ENCODE assay signal across 27 cellular contexts in genomic region chr19:46394398-46394797, GRCh38. TPM values are rescaled to one million over a fixed set of nuclear protein-coding genes. Genes with fewer than 3 reads are reported as not detected.
DNase-seq lines count a peak whose midpoint lies in the region; ATAC-seq, FAIRE-seq and TF ChIP-seq lines count a peak whose summit lies in the region.
"Had no signal": no experiment of that assay in that cellular context is flagged by ENCODE, and none has a peak within 500 bp of the region (broad histone marks: within the 10 kb centered on the region; RNA-seq: fewer than 3 reads in every experiment).

No MANE protein-coding gene starts in this region.

- TF ChIP-seq POLR2A in GM12891 (IDR thresholded peaks at IDR 0.05; ENCODE audit: low read depth, low read length) (no peak), Peyer's patch (IDR thresholded peaks at IDR 0.05) (no peak)

- H3K4me1 ChIP-seq in Karpas-422 (ENCODE audit: low read length), result no peaks in the 10 kb centered on the region
- peaks cover 10% of the 10 kb centered on the region for H3K4me1 ChIP-seq in mesenchymal stem cell (ENCODE audit: control insufficient read depth, insufficient read depth, low read depth, low read length)
- H3K4me1 ChIP-seq in Peyer's patch, result no peaks in the 10 kb centered on the region
- H3K4me1 ChIP-seq: foreskin keratinocyte had no signal

- H3K36me3 ChIP-seq in Karpas-422 (ENCODE audit: insufficient read depth, low read length) (peaks cover 2% of the 10 kb centered on the region; the same call in 1 of the 2 replicates), mesenchymal stem cell (ENCODE audit: control insufficient read depth in 1 of 2, insufficient read depth in 2 of 2, low read depth in 1 of 2, low read length in 2 of 2) (peaks cover 36 to 45% of the 10 kb centered on the region in 2 experiments), Peyer's patch (peaks cover 0 to 21% (median 0%) of the 10 kb centered on the region in 3 donors)

- no peak overlapping the region for H4K91ac ChIP-seq in mesenchymal stem cell (ENCODE audit: low read length)

- no peak overlapping the region for H2AFZ ChIP-seq in Karpas-422 (ENCODE audit: low read length)
- no peak overlapping the region for H2AFZ ChIP-seq in mesenchymal stem cell (ENCODE audit: low read depth, low read length)

- intact Hi-C loops in activated T-helper 1 cell treated with anti-CD3 and anti-CD28 coated beads, Interleukin-12 subunit alpha, Interleukin-12 subunit beta, Interleukin-2, Interleukin-4 antibody, amounts not matched to agents 30 ng/mL and 10 ng/mL and 1 ng/mL, durations not matched to agents 14 hours and 24 hours and 36 hours (cut with micrococcal nuclease), result no loop called here

- H4K20me1 ChIP-seq in Karpas-422 (ENCODE audit: insufficient read depth, low read depth, low read length), result 0 out of 2 replicates have a peak, but pooled peaks cover 3% of the 10 kb centered on the region

- no peak overlapping the region for H3K4me3 ChIP-seq in Karpas-422 (ENCODE audit: low read length)
- H3K4me3 ChIP-seq in mesenchymal stem cell (ENCODE audit: insufficient read depth in 1 of 2, low read depth in 1 of 2, low read length in 2 of 2), result no peak overlapping the region
- H3K4me3 ChIP-seq in Peyer's patch, result no peak overlapping the region
- H3K4me3 ChIP-seq: HAP-1, transverse colon had no signal

- H3K9me3 ChIP-seq in Karpas-422 (ENCODE audit: low read length) (no peaks in the 10 kb centered on the region), mesenchymal stem cell (ENCODE audit: control insufficient read depth, low read length) (peaks cover 5% of the 10 kb centered on the region), Peyer's patch (no peaks in the 10 kb centered on the region)
- H3K9me3 ChIP-seq: HAP-1, transverse colon had no signal

- H3K27ac ChIP-seq in Karpas-422 (ENCODE audit: low read length) (no peak overlapping the region), mesenchymal stem cell (ENCODE audit: low read length, poor library complexity, severe bottlenecking) (no peak overlapping the region), Peyer's patch (no peak overlapping the region)
- H3K27ac ChIP-seq: brain microvascular endothelial cell, foreskin keratinocyte, transverse colon had no signal

- TF ChIP-seq CTCF in Peyer's patch (IDR thresholded peaks at IDR 0.05), result no peak

- no peak overlapping the region for H3K4me3 Mint-ChIP-seq in activated T-helper 1 cell treated with anti-CD3 and anti-CD28 coated beads, Interleukin-12 subunit alpha, Interleukin-12 subunit beta, Interleukin-2, Interleukin-4 antibody, amounts not matched to agents 30 ng/mL and 10 ng/mL and 1 ng/mL, durations not matched to agents 14 hours and 24 hours and 36 hours
- H3K4me3 Mint-ChIP-seq: activated B cell treated with CpG ODN at 0.5 μM for 24 hours; activated CD4-positive, alpha-beta memory T cell treated with anti-CD3 and anti-CD28 coated beads for 36 hours; activated naive CD4-positive, alpha-beta T cell treated with anti-CD3 and anti-CD28 coated beads, Interleukin-2, amount 50 U/mL, for 24 hours; IgD-negative memory B cell; naive thymus-derived CD8-positive, alpha-beta T cell; stimulated activated naive CD8-positive, alpha-beta T cell treated with anti-CD3 and anti-CD28 coated beads, Interleukin-15, Interleukin-2, amounts not matched to agents 100 ng/mL and 50 ng/mL, for 24 hours had no signal

- no peak for ATAC-seq in HG02678 (IDR thresholded peaks at IDR 0.05; ENCODE audit: unreplicated experiment)
- ATAC-seq: foreskin keratinocyte; naive thymus-derived CD8-positive, alpha-beta T cell had no signal

- no peak overlapping the region for H3K14ac ChIP-seq in mesenchymal stem cell (ENCODE audit: low read length in 2 of 2)

- peaks cover 12% of the 10 kb centered on the region for H3K36me3 Mint-ChIP-seq in activated T-helper 1 cell treated with anti-CD3 and anti-CD28 coated beads, Interleukin-12 subunit alpha, Interleukin-12 subunit beta, Interleukin-2, Interleukin-4 antibody, amounts not matched to agents 30 ng/mL and 10 ng/mL and 1 ng/mL, durations not matched to agents 14 hours and 24 hours and 36 hours (ENCODE audit: low read depth)

- H3K18ac ChIP-seq in mesenchymal stem cell (ENCODE audit: low read depth in 1 of 2, low read length in 2 of 2), result peak overlapping the region in 1 of 2 experiments; percentile 84

- H3K79me2 ChIP-seq in Karpas-422 (ENCODE audit: low read length), result no peaks in the 10 kb centered on the region

- no peak overlapping the region for H2BK15ac ChIP-seq in mesenchymal stem cell (ENCODE audit: low read depth, poor library complexity, severe bottlenecking)

- peaks cover 10% of the 10 kb centered on the region for H3K79me1 ChIP-seq in mesenchymal stem cell (replicated peaks; ENCODE audit: low read length, poor library complexity, severe bottlenecking)

- H3K9me2 ChIP-seq in Karpas-422 (replicated peaks; ENCODE audit: insufficient read depth, low read length), result no peaks in the 10 kb centered on the region

- no peak overlapping the region for H4K8ac ChIP-seq in mesenchymal stem cell (ENCODE audit: low read length)

- FAIRE-seq in GM12891 (lab: Jason Lieb, UNC), result peak; percentile 28

- peak overlapping the region; percentile 51 to 64 for H2BK12ac ChIP-seq in mesenchymal stem cell (ENCODE audit: low read length in 2 of 2)

- H2BK5ac ChIP-seq in mesenchymal stem cell (ENCODE audit: low read depth, low read length, poor library complexity, severe bottlenecking), result no peak overlapping the region

- H3K27me3 ChIP-seq in Karpas-422 (ENCODE audit: low read length) (no peaks in the 10 kb centered on the region), mesenchymal stem cell (ENCODE audit: control insufficient read depth in 1 of 2, insufficient read depth in 1 of 2, low read length in 2 of 2) (no peaks in the 10 kb centered on the region), Peyer's patch (no peaks in the 10 kb centered on the region)
- H3K27me3 ChIP-seq: brain microvascular endothelial cell, foreskin keratinocyte had no signal

- peak overlapping the region; percentile 70 for H3K27ac Mint-ChIP-seq in activated T-helper 1 cell treated with anti-CD3 and anti-CD28 coated beads, Interleukin-12 subunit alpha, Interleukin-12 subunit beta, Interleukin-2, Interleukin-4 antibody, amounts not matched to agents 30 ng/mL and 10 ng/mL and 1 ng/mL, durations not matched to agents 14 hours and 24 hours and 36 hours
- H3K27ac Mint-ChIP-seq: activated B cell treated with CpG ODN at 0.5 μM for 24 hours; activated CD4-positive, alpha-beta memory T cell treated with anti-CD3 and anti-CD28 coated beads for 36 hours; activated naive CD4-positive, alpha-beta T cell treated with anti-CD3 and anti-CD28 coated beads, Interleukin-2, amount 50 U/mL, for 24 hours; stimulated activated naive CD8-positive, alpha-beta T cell treated with anti-CD3 and anti-CD28 coated beads, Interleukin-15, Interleukin-2, amounts not matched to agents 100 ng/mL and 50 ng/mL, for 24 hours had no signal

- peaks cover 6% of the 10 kb centered on the region for H3K27me3 Mint-ChIP-seq in activated T-helper 1 cell treated with anti-CD3 and anti-CD28 coated beads, Interleukin-12 subunit alpha, Interleukin-12 subunit beta, Interleukin-2, Interleukin-4 antibody, amounts not matched to agents 30 ng/mL and 10 ng/mL and 1 ng/mL, durations not matched to agents 14 hours and 24 hours and 36 hours (ENCODE audit: insufficient read depth)

- no peak overlapping the region for H3K4ac ChIP-seq in mesenchymal stem cell (ENCODE audit: low read depth in 1 of 2, low read length in 2 of 2)

- H3K4me1 Mint-ChIP-seq in activated T-helper 1 cell treated with anti-CD3 and anti-CD28 coated beads, Interleukin-12 subunit alpha, Interleukin-12 subunit beta, Interleukin-2, Interleukin-4 antibody, amounts not matched to agents 30 ng/mL and 10 ng/mL and 1 ng/mL, durations not matched to agents 14 hours and 24 hours and 36 hours (ENCODE audit: low read depth), result peaks cover 10% of the 10 kb centered on the region

- DNase-seq in GM12891 (ENCODE audit: insufficient read length, low spot score) (no peak), Karpas-422 (peak; percentile 48), mesenchymal stem cell (no peak), Peyer's patch (no peak)
- DNase-seq in activated T-helper 1 cell treated with anti-CD3 and anti-CD28 coated beads, Interleukin-12 subunit alpha, Interleukin-12 subunit beta, Interleukin-2, Interleukin-4 antibody, amounts not matched to agents 30 ng/mL and 10 ng/mL and 1 ng/mL, durations not matched to agents 14 hours and 24 hours and 36 hours (ENCODE audit: low spot score), result no peak
- no peak for DNase-seq in effector CD4-positive, alpha-beta T cell
- DNase-seq: activated B cell treated with CpG ODN at 0.5 μM for 24 hours; activated T-cell treated with anti-CD3 and anti-CD28 coated beads, Interleukin-2, amount 50 U/mL, for 1 hour; AML-193; brain microvascular endothelial cell; COR-L47; cortex of kidney; foreskin keratinocyte; naive thymus-derived CD8-positive, alpha-beta T cell; NCI-H1092; NCI-H2107; NCI-H526; transverse colon had no signal

- H2BK120ac ChIP-seq in mesenchymal stem cell (ENCODE audit: low read depth, low read length), result no peak overlapping the region

- H2AK5ac ChIP-seq in mesenchymal stem cell (ENCODE audit: low read length, severe bottlenecking), result no peak overlapping the region

- H3K4me2 ChIP-seq in Karpas-422 (ENCODE audit: low read depth, low read length, poor library complexity, severe bottlenecking), result no peak overlapping the region
- H3K4me2 ChIP-seq in mesenchymal stem cell (ENCODE audit: low read length, poor library complexity, severe bottlenecking), result no peak overlapping the region

- WGBS in mesenchymal stem cell, result 96% methylated on average over 3 of the region's 5 CpGs

- H3K9ac ChIP-seq in Karpas-422 (ENCODE audit: low read length), result no peak overlapping the region
- H3K9ac ChIP-seq in mesenchymal stem cell (ENCODE audit: low read length), result peak overlapping the region; percentile 48

- no peaks in the 10 kb centered on the region for H3K9me3 Mint-ChIP-seq in activated T-helper 1 cell treated with anti-CD3 and anti-CD28 coated beads, Interleukin-12 subunit alpha, Interleukin-12 subunit beta, Interleukin-2, Interleukin-4 antibody, amounts not matched to agents 30 ng/mL and 10 ng/mL and 1 ng/mL, durations not matched to agents 14 hours and 24 hours and 36 hours
- H3K9me3 Mint-ChIP-seq: activated B cell treated with CpG ODN at 0.5 μM for 24 hours; activated naive CD4-positive, alpha-beta T cell treated with anti-CD3 and anti-CD28 coated beads, Interleukin-2, amount 50 U/mL, for 24 hours; IgD-negative memory B cell; naive thymus-derived CD8-positive, alpha-beta T cell; stimulated activated naive CD8-positive, alpha-beta T cell treated with anti-CD3 and anti-CD28 coated beads, Interleukin-15, Interleukin-2, amounts not matched to agents 100 ng/mL and 50 ng/mL, for 24 hours had no signal

- no peak overlapping the region for H3K23ac ChIP-seq in mesenchymal stem cell (ENCODE audit: low read length in 2 of 2)

RNA-seq across cellular contexts. Expression of gene CCDC8, which starts 19.0 kb away (rescaled TPM):
- not detected for polyA plus RNA-seq in GM12891 (2012; ENCODE audit: low read depth, missing spikeins)
- not detected in 2 replicates for total RNA-seq in Karpas-422 (2014; rRNA removed; shearing (Covaris generic); ENCODE audit: low replicate concordance)
- not detected in 2 replicates for total RNA-seq in activated T-helper 1 cell treated with anti-CD3 and anti-CD28 coated beads, Interleukin-12 subunit alpha, Interleukin-12 subunit beta, Interleukin-2, Interleukin-4 antibody, amounts not matched to agents 30 ng/mL and 10 ng/mL and 1 ng/mL, durations not matched to agents 14 hours and 24 hours and 36 hours
- 17.9 TPM for polyA plus RNA-seq in mesenchymal stem cell (2013, experiment 1 of 2)
- polyA plus RNA-seq in mesenchymal stem cell (2013, experiment 2 of 2), result 17.9 TPM
- 1 to 10 TPM in 1 of 4 donors, under 1 TPM in 3; 0.70 to 2.5 (median 0.90) TPM for total RNA-seq in Peyer's patch
- total RNA-seq: activated B cell treated with CpG ODN at 0.5 μM for 24 hours; activated CD4-positive, alpha-beta memory T cell treated with anti-CD3 and anti-CD28 coated beads for 36 hours; naive thymus-derived CD8-positive, alpha-beta T cell; SK-MEL-5 had no signal
- polyA plus RNA-seq: IgD-negative memory B cell; naive thymus-derived CD8-positive, alpha-beta T cell had no signal

RNA-seq across cellular contexts. Expression of gene PNMA8C, which starts 34.3 kb away (rescaled TPM):
- polyA plus RNA-seq in GM12891 (2012; ENCODE audit: low read depth, missing spikeins), result not detected
- total RNA-seq in Karpas-422 (2014; rRNA removed; shearing (Covaris generic); ENCODE audit: low replicate concordance), result not detected in 2 replicates
- total RNA-seq in activated T-helper 1 cell treated with anti-CD3 and anti-CD28 coated beads, Interleukin-12 subunit alpha, Interleukin-12 subunit beta, Interleukin-2, Interleukin-4 antibody, amounts not matched to agents 30 ng/mL and 10 ng/mL and 1 ng/mL, durations not matched to agents 14 hours and 24 hours and 36 hours, result not detected in 2 replicates
- polyA plus RNA-seq in mesenchymal stem cell (2013, experiment 1 of 2), result 0.03 TPM
- 0.03 TPM for polyA plus RNA-seq in mesenchymal stem cell (2013, experiment 2 of 2)
- not detected for total RNA-seq in Peyer's patch
- total RNA-seq: activated B cell treated with CpG ODN at 0.5 μM for 24 hours; activated CD4-positive, alpha-beta memory T cell treated with anti-CD3 and anti-CD28 coated beads for 36 hours; foreskin keratinocyte; G401; mesenteric fat pad; naive thymus-derived CD8-positive, alpha-beta T cell; SK-MEL-5; transverse colon had no signal
- polyA plus RNA-seq: foreskin keratinocyte; IgD-negative memory B cell; naive thymus-derived CD8-positive, alpha-beta T cell had no signal

RNA-seq across cellular contexts. Expression of gene PPP5C, which starts 47.5 kb away (rescaled TPM):
- polyA plus RNA-seq in GM12891 (2012; ENCODE audit: low read depth, missing spikeins), result 42.5 TPM
- total RNA-seq in Karpas-422 (2014; rRNA removed; shearing (Covaris generic); ENCODE audit: low replicate concordance), result 31.1 and 57.5 TPM in 2 replicates
- 160 and 173 TPM in 2 replicates for total RNA-seq in activated T-helper 1 cell treated with anti-CD3 and anti-CD28 coated beads, Interleukin-12 subunit alpha, Interleukin-12 subunit beta, Interleukin-2, Interleukin-4 antibody, amounts not matched to agents 30 ng/mL and 10 ng/mL and 1 ng/mL, durations not matched to agents 14 hours and 24 hours and 36 hours
- 67.1 TPM for polyA plus RNA-seq in mesenchymal stem cell (2013, experiment 1 of 2)
- 63.7 TPM for polyA plus RNA-seq in mesenchymal stem cell (2013, experiment 2 of 2)
- 100 to 1,000 TPM in 3 of 4 donors, 10 to 100 TPM in 1; 68.8 to 214 (median 129) TPM for total RNA-seq in Peyer's patch
